In the genomic region with DNA sequence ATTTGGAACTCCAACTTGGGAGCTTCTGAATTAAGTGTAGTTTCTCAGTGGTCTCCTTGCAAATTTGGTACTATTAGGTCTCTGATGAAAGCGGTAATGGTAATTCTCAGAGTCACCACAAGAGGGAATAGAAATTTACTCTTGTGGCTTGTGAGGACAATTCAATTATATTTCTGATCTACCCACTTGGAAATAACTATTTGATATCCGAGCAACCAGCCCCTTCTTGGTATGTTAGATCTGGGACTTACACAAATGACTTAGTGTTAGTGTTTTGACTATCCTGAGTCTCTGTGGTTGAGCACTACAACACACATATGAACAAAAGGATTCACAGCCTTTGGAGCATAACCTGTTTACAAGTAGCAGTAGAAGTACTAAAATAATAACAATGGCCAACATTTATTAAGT, we compare ENCODE assay signal across 8 cellular contexts.
DNase-seq lines count a peak whose midpoint lies in the region; ATAC-seq and TF ChIP-seq lines count a peak whose summit lies in the region.

No MANE protein-coding gene starts in this region.

- H3K27me3 ChIP-seq in cardiac muscle cell: no peaks in the 10 kb centered on the region
- H3K27me3 ChIP-seq in smooth muscle cell (ENCODE audit: low read depth): no peaks in the 10 kb centered on the region

- TF ChIP-seq CTCF in cardiac muscle cell (IDR thresholded peaks at IDR 0.05; ENCODE audit: low read depth, low read length): peak; percentile 64
- TF ChIP-seq CTCF in VCaP (conservative IDR thresholded peaks at IDR 0.05): peak; percentile 76
- peak; percentile 64 for TF ChIP-seq CTCF in smooth muscle cell (IDR thresholded peaks at IDR 0.05; ENCODE audit: borderline replicate concordance, insufficient read depth, poor library complexity, severe bottlenecking)

- peak; percentile 54 to 71 for DNase-seq in cardiac muscle cell (ENCODE audit: low read depth in 1 of 2, low spot score in 1 of 2)
- DNase-seq in left cardiac atrium: no peak
- peak; percentile 39 for DNase-seq in NCI-H1694 treated with DMSO at 0.1 percent for 48 hours (lab: John Stamatoyannopoulos, UW)
- DNase-seq in glomerular visceral epithelial cell (ENCODE audit: extremely low spot score): peak; percentile 60
- DNase-seq in smooth muscle cell (lab: John Stamatoyannopoulos, UW; ENCODE audit: unreplicated experiment): no peak
- no peak for DNase-seq in stimulated activated CD4-positive, alpha-beta T cell treated with anti-CD3 and anti-CD28 coated beads, Interleukin-1b, Interleukin-23, amount 100 ng/mL, for 48 hours

- peaks cover 1% of the 10 kb centered on the region for H3K4me1 ChIP-seq in cardiac muscle cell (ENCODE audit: low read depth)
- peaks cover 2% of the 10 kb centered on the region for H3K4me1 ChIP-seq in smooth muscle cell (ENCODE audit: low read depth)

- no peak for ATAC-seq in left cardiac atrium
- no peak for ATAC-seq in GM18502 (IDR thresholded peaks at IDR 0.05; ENCODE audit: poor library complexity, unreplicated experiment)

- peak overlapping the region; percentile 38 for H2AFZ ChIP-seq in smooth muscle cell (ENCODE audit: low read depth)

- no peaks in the 10 kb centered on the region for H4K20me1 ChIP-seq in smooth muscle cell (ENCODE audit: low read depth)

- H3K4me3 ChIP-seq in cardiac muscle cell: no peak overlapping the region
- H3K4me3 ChIP-seq in smooth muscle cell: no peak overlapping the region

- H3K27ac ChIP-seq in cardiac muscle cell: no peak overlapping the region
- H3K27ac ChIP-seq in VCaP: no peak overlapping the region
- no peak overlapping the region for H3K27ac ChIP-seq in smooth muscle cell (ENCODE audit: low read depth)

- no peaks in the 10 kb centered on the region for H3K36me3 ChIP-seq in cardiac muscle cell
- no peaks in the 10 kb centered on the region for H3K36me3 ChIP-seq in smooth muscle cell (ENCODE audit: low read depth)

- no peaks in the 10 kb centered on the region for H3K9me3 ChIP-seq in cardiac muscle cell (ENCODE audit: low read depth)
- H3K9me3 ChIP-seq in smooth muscle cell (replicated peaks; ENCODE audit: low read depth): no peaks in the 10 kb centered on the region

- 47% methylated on average over 2 of the region's 2 CpGs for WGBS in smooth muscle cell (ENCODE audit: low lambda C conversion rate)

- no peak overlapping the region for H3K9ac ChIP-seq in smooth muscle cell (ENCODE audit: low read depth)

- H3K79me2 ChIP-seq in smooth muscle cell (ENCODE audit: low read depth): no peaks in the 10 kb centered on the region

- intact Hi-C loops in left cardiac atrium (cut with DNase I): no loop called here

- H3F3A ChIP-seq in smooth muscle cell (ENCODE audit: low read depth): no peaks in the 10 kb centered on the region

- H3K4me2 ChIP-seq in smooth muscle cell: no peak overlapping the region

Comparison
In these comparisons a context has a peak if more than half of its experiments do, and no peak if none do; other contexts are left out.
1. DNase-seq: peak in cardiac muscle cell (2 of 2), NCI-H1694 treated with DMSO at 0.1 percent for 48 hours (single experiment) and glomerular visceral epithelial cell (single experiment); none in left cardiac atrium (single experiment), smooth muscle cell (single experiment) and stimulated activated CD4-positive, alpha-beta T cell treated with anti-CD3 and anti-CD28 coated beads, Interleukin-1b, Interleukin-23, amount 100 ng/mL, for 48 hours (single experiment).
2. Peak in every context shown above with its lines, with median percentiles within 50 percentile points of each other: CTCF ChIP-seq.